In the genomic region with DNA sequence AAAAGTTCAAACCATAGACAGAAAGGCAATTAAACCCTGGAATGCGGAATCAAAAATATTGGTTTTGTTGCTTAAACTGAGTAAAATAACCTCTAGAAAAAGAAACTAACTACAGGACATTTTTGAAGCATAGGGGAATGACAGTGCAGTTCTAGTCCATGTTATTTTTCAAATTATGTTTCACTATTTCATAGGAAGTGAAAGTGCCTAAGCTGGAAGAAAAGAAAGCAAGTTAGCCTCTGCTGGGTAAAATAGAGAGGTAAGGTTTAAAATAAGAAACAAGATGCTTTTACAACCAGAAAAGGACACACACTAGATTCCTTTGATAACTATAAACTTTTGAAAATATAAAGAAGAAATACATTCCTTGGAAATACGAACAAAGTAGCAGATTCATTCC, we compare ENCODE assay signal across 1 cellular context.
A peak's percentile ranks its signal among the peaks of the same experiment; 100 is the strongest.
TF ChIP-seq lines count a peak whose summit lies in the region.

No MANE protein-coding gene starts in this region.

TF ChIP-seq in GM12878, 131 proteins besides CTCF, POLR2A, EP300 and RAD21 (continued from another document):
- peak; percentile 56; the same call in 1 of the 2 replicates for TF ChIP-seq SPI1 (IDR thresholded peaks at IDR 0.05; ENCODE audit: borderline replicate concordance, insufficient read depth, low read depth, low read length)
- no peak for TF ChIP-seq NR2C2 (IDR thresholded peaks at IDR 0.05; ENCODE audit: borderline replicate concordance, control insufficient read depth, insufficient read length, low read depth)
- TF ChIP-seq YBX1 (IDR thresholded peaks at IDR 0.05), result no peak
- TF ChIP-seq, protein P1, sequence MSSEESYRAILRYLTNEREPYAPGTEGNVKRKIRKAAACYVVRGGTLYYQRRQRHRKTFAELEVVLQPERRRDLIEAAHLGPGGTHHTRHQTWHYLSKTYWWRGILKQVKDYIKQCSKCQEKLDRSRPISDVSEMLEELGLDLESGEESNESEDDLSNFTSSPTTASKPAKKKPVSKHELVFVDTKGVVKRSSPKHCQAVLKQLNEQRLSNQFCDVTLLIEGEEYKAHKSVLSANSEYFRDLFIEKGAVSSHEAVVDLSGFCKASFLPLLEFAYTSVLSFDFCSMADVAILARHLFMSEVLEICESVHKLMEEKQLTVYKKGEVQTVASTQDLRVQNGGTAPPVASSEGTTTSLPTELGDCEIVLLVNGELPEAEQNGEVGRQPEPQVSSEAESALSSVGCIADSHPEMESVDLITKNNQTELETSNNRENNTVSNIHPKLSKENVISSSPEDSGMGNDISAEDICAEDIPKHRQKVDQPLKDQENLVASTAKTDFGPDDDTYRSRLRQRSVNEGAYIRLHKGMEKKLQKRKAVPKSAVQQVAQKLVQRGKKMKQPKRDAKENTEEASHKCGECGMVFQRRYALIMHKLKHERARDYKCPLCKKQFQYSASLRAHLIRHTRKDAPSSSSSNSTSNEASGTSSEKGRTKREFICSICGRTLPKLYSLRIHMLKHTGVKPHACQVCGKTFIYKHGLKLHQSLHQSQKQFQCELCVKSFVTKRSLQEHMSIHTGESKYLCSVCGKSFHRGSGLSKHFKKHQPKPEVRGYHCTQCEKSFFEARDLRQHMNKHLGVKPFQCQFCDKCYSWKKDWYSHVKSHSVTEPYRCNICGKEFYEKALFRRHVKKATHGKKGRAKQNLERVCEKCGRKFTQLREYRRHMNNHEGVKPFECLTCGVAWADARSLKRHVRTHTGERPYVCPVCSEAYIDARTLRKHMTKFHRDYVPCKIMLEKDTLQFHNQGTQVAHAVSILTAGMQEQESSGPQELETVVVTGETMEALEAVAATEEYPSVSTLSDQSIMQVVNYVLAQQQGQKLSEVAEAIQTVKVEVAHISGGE (CRISPR knock-in tag; IDR thresholded peaks at IDR 0.05), result no peak
- peak; percentile 74 for TF ChIP-seq FOXM1 (IDR thresholded peaks at IDR 0.05; ENCODE audit: low read depth, low read length)
- TF ChIP-seq, protein P2, sequence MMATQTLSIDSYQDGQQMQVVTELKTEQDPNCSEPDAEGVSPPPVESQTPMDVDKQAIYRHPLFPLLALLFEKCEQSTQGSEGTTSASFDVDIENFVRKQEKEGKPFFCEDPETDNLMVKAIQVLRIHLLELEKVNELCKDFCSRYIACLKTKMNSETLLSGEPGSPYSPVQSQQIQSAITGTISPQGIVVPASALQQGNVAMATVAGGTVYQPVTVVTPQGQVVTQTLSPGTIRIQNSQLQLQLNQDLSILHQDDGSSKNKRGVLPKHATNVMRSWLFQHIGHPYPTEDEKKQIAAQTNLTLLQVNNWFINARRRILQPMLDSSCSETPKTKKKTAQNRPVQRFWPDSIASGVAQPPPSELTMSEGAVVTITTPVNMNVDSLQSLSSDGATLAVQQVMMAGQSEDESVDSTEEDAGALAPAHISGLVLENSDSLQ (IDR thresholded peaks at IDR 0.05), result 0 out of 2 replicates have a peak, but pooled peaks have one; percentile 3
- 0 out of 2 replicates have a peak, but pooled peaks have one; percentile 20 for TF ChIP-seq BMI1 (IDR thresholded peaks at IDR 0.05; ENCODE audit: borderline replicate concordance)
- TF ChIP-seq FOXK2 (IDR thresholded peaks at IDR 0.05), result no peak
